In the genomic region with DNA sequence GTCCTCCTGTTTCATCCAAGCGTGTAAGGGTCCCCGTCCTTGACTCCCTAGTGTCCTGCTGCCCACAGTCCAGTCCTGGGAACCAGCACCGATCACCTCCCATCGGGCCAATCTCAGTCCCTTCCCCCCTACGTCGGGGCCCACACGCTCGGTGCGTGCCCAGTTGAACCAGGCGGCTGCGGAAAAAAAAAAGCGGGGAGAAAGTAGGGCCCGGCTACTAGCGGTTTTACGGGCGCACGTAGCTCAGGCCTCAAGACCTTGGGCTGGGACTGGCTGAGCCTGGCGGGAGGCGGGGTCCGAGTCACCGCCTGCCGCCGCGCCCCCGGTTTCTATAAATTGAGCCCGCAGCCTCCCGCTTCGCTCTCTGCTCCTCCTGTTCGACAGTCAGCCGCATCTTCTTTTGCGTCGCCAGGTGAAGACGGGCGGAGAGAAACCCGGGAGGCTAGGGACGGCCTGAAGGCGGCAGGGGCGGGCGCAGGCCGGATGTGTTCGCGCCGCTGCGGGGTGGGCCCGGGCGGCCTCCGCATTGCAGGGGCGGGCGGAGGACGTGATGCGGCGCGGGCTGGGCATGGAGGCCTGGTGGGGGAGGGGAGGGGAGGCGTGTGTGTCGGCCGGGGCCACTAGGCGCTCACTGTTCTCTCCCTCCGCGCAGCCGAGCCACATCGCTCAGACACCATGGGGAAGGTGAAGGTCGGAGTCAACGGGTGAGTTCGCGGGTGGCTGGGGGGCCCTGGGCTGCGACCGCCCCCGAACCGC, we compare ENCODE assay signal across 8 cellular contexts. TPM values are rescaled to one million over a fixed set of nuclear protein-coding genes. Genes with fewer than 3 reads are reported as not detected.
A peak's percentile ranks its signal among the peaks of the same experiment; 100 is the strongest.
DNase-seq lines count a peak whose midpoint lies in the region; ATAC-seq, FAIRE-seq and TF ChIP-seq lines count a peak whose summit lies in the region.

A gene (plus strand): TSS at position 360 of the 756 bp plus-strand sequence. CDS start 316 bp downstream, at position 676.

- peak; percentile 56 for ATAC-seq in HG03442 (IDR thresholded peaks at IDR 0.05; ENCODE audit: unreplicated experiment)

- DNase-seq in BE2C (peak; percentile 95), GM19239 (ENCODE audit: insufficient read length, low spot score) (peak; percentile 77), NCI-H524 (lab: John Stamatoyannopoulos, UW) (peak; percentile 95 to 97), choroid plexus epithelial cell (ENCODE audit: low read depth) (peak; percentile 98)
- peak; percentile 86 to 93 for DNase-seq in activated CD4-positive, alpha-beta T cell treated with anti-CD3 and anti-CD28 coated beads for 4 hours
- DNase-seq in stimulated activated CD4-positive, alpha-beta T cell treated with anti-CD3 and anti-CD28 coated beads, Interleukin-1b, Interleukin-23, amount 100 ng/mL, for 48 hours = peak; percentile 92

- H3K4me3 ChIP-seq in BE2C (ENCODE audit: low read depth, low read length) (peak within 1 kb of the TSS; percentile 82), choroid plexus epithelial cell (ENCODE audit: low read depth, low read length) (peak within 1 kb of the TSS; percentile 96)

- H3K36me3 ChIP-seq in BE2C = peaks cover 79% of the 10 kb centered on the region

- H3K4me1 ChIP-seq in BE2C = peaks cover 9% of the 10 kb centered on the region

- H3K9me3 ChIP-seq in BE2C = no peaks in the 10 kb centered on the region

- peak within 1 kb of the TSS; percentile 99 for H3K27ac ChIP-seq in layer of hippocampus (ENCODE audit: low read depth, low read length)

- H3K27me3 ChIP-seq in BE2C (no peaks in the 10 kb centered on the region), layer of hippocampus (ENCODE audit: control insufficient read depth, insufficient read depth, low read length) (no peaks in the 10 kb centered on the region)

- peak; percentile 86 for FAIRE-seq in GM19239 (lab: Jason Lieb, UNC)

- TF ChIP-seq CTCF in BE2C (IDR thresholded peaks at IDR 0.05; ENCODE audit: low read depth, low read length) (no peak), choroid plexus epithelial cell (conservative IDR thresholded peaks at IDR 0.05; ENCODE audit: low read depth, low read length) (no peak)

RNA-seq across cellular contexts. Expression of the gene that starts here (rescaled TPM):
- 8,477 TPM for polyA plus RNA-seq in BE2C (2012; ENCODE audit: insufficient read depth, insufficient read length, low read depth)

Comparison
In these comparisons a context has a peak if more than half of its experiments do, and no peak if none do; other contexts are left out.
1. Peak in every context shown above with its lines: DNase-seq, ATAC-seq, H3K4me3 ChIP-seq and H3K27ac ChIP-seq.